Comparison of ENCODE assay signal across 1 cellular context in the genomic region with DNA sequence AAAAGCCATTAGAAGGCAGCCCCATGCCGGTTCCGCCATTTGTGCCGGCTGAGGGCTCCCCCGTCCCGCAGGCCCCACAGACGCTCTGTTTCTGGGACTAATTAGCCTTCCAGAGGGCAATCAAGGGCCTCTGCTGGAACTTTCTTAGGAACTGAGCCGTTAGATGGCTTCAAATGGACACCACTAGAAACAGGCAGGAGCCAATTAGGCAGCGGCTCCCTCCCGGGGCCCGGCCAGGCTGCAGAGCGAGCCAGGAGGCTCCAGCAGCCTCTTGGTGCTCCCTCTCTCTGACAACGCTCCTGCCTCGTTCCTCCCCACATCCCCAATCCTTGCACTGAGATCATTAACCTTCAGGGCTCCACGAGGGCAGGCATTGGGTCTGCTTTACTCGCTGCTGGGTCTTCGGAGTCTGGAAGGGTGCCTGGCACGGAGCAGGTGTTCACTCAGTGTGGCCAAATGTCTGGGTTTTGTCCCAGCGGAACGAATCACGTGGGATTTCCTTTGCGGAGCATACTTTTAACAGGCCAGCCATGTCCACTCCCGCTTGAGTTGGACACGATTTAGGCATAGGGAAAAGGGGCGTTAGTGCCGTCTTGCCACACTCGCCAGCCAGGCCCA.
TF ChIP-seq lines count a peak whose summit lies in the region.

No MANE protein-coding gene starts in this region.

TF ChIP-seq in HepG2, 621 proteins besides CTCF, POLR2A, EP300 and RAD21 (continued from another document):
- TF ChIP-seq, protein P1, sequence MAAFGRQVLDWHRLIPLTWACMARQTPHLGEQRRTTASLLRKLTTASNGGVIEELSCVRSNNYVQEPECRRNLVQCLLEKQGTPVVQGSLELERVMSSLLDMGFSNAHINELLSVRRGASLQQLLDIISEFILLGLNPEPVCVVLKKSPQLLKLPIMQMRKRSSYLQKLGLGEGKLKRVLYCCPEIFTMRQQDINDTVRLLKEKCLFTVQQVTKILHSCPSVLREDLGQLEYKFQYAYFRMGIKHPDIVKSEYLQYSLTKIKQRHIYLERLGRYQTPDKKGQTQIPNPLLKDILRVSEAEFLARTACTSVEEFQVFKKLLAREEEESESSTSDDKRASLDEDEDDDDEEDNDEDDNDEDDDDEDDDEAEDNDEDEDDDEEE (CRISPR knock-in tag; IDR thresholded peaks at IDR 0.05), result no peak
